ENCODE assay signal across 8 cellular contexts in the genomic region with DNA sequence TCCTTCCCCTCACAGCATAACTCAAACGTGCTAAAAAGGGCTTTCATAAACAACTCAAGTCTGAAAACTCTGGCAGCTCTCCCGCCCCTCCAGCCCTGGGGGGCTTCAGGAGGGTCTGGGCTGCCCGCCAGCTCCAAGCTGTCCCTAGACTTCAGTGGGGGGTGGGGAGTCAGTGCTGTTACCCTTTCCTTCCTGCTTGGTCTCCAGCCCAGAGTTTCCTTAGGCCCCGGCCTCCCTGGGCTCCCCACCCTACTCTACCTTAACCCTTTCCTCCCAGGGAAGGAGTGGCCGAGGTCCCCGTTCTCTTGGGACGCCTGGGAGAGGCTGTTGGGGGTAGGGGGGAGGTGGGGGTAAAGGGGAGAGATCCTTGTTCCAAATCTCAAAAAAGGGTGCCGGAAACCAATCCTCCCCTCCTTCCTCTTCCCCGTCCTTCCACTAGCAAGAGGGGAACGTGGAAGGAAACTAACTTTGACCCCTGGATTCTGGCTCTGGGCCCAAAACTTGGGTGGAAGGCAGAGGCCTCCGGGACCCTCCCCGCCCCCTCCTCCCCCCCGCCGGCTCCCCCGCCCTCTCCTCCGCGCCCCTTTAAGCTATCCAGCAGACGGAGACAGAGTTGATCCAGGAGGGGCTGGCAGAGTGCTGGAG. TPM values are rescaled to one million over a fixed set of nuclear protein-coding genes. Genes with fewer than 3 reads are reported as not detected.
A peak's percentile ranks its signal among the peaks of the same experiment; 100 is the strongest.
DNase-seq lines count a peak whose midpoint lies in the region; ATAC-seq, FAIRE-seq and TF ChIP-seq lines count a peak whose summit lies in the region.

No MANE protein-coding gene starts in this region.

- intact Hi-C loops in body of pancreas (cut with DNase I), result no loop called here

- no peak for TF ChIP-seq CTCF in HFFc6 (IDR thresholded peaks at IDR 0.05)
- no peak for TF ChIP-seq CTCF in body of pancreas (IDR thresholded peaks at IDR 0.05)

- peak; percentile 38 for ATAC-seq in body of pancreas
- no peak for ATAC-seq in HG03039 (IDR thresholded peaks at IDR 0.05; ENCODE audit: unreplicated experiment)
- no peak for ATAC-seq in GM21526 (IDR thresholded peaks at IDR 0.05; ENCODE audit: low FRiP score, unreplicated experiment)

- H3K27ac Mint-ChIP-seq in HFFc6, result no peak overlapping the region

- H3K9me3 ChIP-seq in body of pancreas, result no peaks in the 10 kb centered on the region
- no peaks in the 10 kb centered on the region for H3K9me3 ChIP-seq in small intestine (ENCODE audit: control insufficient read depth, low read depth)

- peak overlapping the region; percentile 79; the same call in 1 of the 2 replicates for H3K4me3 Mint-ChIP-seq in HFFc6

- no peak for TF ChIP-seq POLR2A in body of pancreas (IDR thresholded peaks at IDR 0.05)

- DNase-seq in HFFc6, result no peak
- peak in 1 of 4 donors; percentile 24 for DNase-seq in body of pancreas
- peak; percentile 74 for DNase-seq in iPS-NIHi7 (ENCODE audit: extremely low spot score)
- DNase-seq in small intestine, result no peak
- no peak for DNase-seq in SIG-M5 (lab: John Stamatoyannopoulos, UW)
- no peak for DNase-seq in activated T-cell treated with anti-CD3 and anti-CD28 coated beads for 4 hours

- H3K27ac ChIP-seq in body of pancreas (peak overlapping the region; percentile 23 to 62 (median 49)), small intestine (ENCODE audit: low read depth in 1 of 2, low read length in 1 of 2) (peak overlapping the region in 1 of 2 donors; percentile 62)

- H3K4me1 ChIP-seq in body of pancreas, result peaks cover 37% of the 10 kb centered on the region
- H3K4me1 ChIP-seq in small intestine (ENCODE audit: control insufficient read depth in 2 of 2, insufficient read depth in 1 of 2, low read depth in 1 of 2, low read length in 1 of 2), result peaks cover 5 to 22% of the 10 kb centered on the region in 2 donors

- FAIRE-seq in small intestine (lab: Jason Lieb, UNC), result no peak

- H3K27me3 ChIP-seq in body of pancreas, result no peaks in the 10 kb centered on the region
- H3K27me3 ChIP-seq in small intestine (ENCODE audit: control insufficient read depth in 2 of 2, insufficient read depth in 2 of 2, low read length in 2 of 2), result no peaks in the 10 kb centered on the region

- H3K4me3 ChIP-seq in body of pancreas, result peak overlapping the region in 1 of 2 donors; percentile 31
- H3K4me3 ChIP-seq in small intestine (ENCODE audit: low read depth in 1 of 2, low read length in 2 of 2), result peak overlapping the region; percentile 7 to 51

- H3K9me3 Mint-ChIP-seq in HFFc6, result no peaks in the 10 kb centered on the region

- peaks cover 9% of the 10 kb centered on the region for H3K27me3 Mint-ChIP-seq in HFFc6 (ENCODE audit: insufficient read depth)

- H3K36me3 ChIP-seq in body of pancreas (replicated peaks in 1 of 2; ENCODE audit: insufficient read depth in 1 of 2, low read depth in 2 of 2), result no peaks in the 10 kb centered on the region
- no peaks in the 10 kb centered on the region for H3K36me3 ChIP-seq in small intestine (ENCODE audit: control insufficient read depth in 2 of 2, insufficient read depth in 2 of 2, low read length in 2 of 2)

- H3K4me1 Mint-ChIP-seq in HFFc6 (ENCODE audit: low read depth), result peaks cover 28% of the 10 kb centered on the region

- 32 to 40% methylated on average over 10 to 15 of the region's 18 CpGs for WGBS in body of pancreas, 2 donors
- WGBS in small intestine, 3 donors, result 10 to 17% (median 17%) methylated on average over 9 to 17 of the region's 18 CpGs

- no peaks in the 10 kb centered on the region for H3K36me3 Mint-ChIP-seq in HFFc6 (ENCODE audit: low read depth)

RNA-seq across cellular contexts. Expression of gene NYNRIN, which starts 0.4 kb away (rescaled TPM):
- 1 to 10 TPM; 3.9 to 6.3 (median 4.1) TPM for total RNA-seq in HFFc6 (2021; fragmentation: NEBNext Ultra II Directional; extraction: Animal tissue kit (Norgen Biotek cat#: 25700))
- total RNA-seq in body of pancreas, result 1 to 10 TPM; 7.3 to 7.5 TPM
- polyA plus RNA-seq in small intestine, result 1 to 10 TPM in 1 of 3 donors, under 1 TPM in 2; 0.22 to 7.2 (median 0.54) TPM

RNA-seq across cellular contexts. Expression of gene NFATC4, which starts 30.4 kb away (rescaled TPM):
- 10 to 100 TPM; 73.4 to 81.9 (median 77.2) TPM for total RNA-seq in HFFc6 (2021; fragmentation: NEBNext Ultra II Directional; extraction: Animal tissue kit (Norgen Biotek cat#: 25700))
- total RNA-seq in body of pancreas, result 10 to 100 TPM; 11.9 to 19.8 TPM
- polyA plus RNA-seq in small intestine, result 10 to 100 TPM; 11.2 to 45.1 (median 32.3) TPM

RNA-seq across cellular contexts. Expression of gene CBLN3, which starts 31.0 kb away (rescaled TPM):
- 1 to 10 TPM; 3.3 to 5.0 (median 3.9) TPM for total RNA-seq in HFFc6 (2021; fragmentation: NEBNext Ultra II Directional; extraction: Animal tissue kit (Norgen Biotek cat#: 25700))
- total RNA-seq in body of pancreas, result 1 to 10 TPM in 1 of 2 donors, under 1 TPM in 1; 0.33 to 4.9 TPM
- polyA plus RNA-seq in small intestine, result 1 to 10 TPM in 1 of 3 donors, under 1 TPM in 1, not detected in 1; 0.27 to 1.9 TPM

RNA-seq across cellular contexts. Expression of gene KHNYN, which starts 31.3 kb away (rescaled TPM):
- 10 to 100 TPM; 25.4 to 29.2 (median 28.0) TPM for total RNA-seq in HFFc6 (2021; fragmentation: NEBNext Ultra II Directional; extraction: Animal tissue kit (Norgen Biotek cat#: 25700))
- 10 to 100 TPM; 43.8 TPM for total RNA-seq in body of pancreas
- polyA plus RNA-seq in small intestine, result 10 to 100 TPM; 21.3 to 41.9 (median 30.9) TPM

RNA-seq across cellular contexts. Expression of gene SDR39U1, which starts 44.2 kb away (rescaled TPM):
- 10 to 100 TPM; 29.6 to 35.7 (median 31.6) TPM for total RNA-seq in HFFc6 (2021; fragmentation: NEBNext Ultra II Directional; extraction: Animal tissue kit (Norgen Biotek cat#: 25700))
- total RNA-seq in body of pancreas, result 10 to 100 TPM; 34.8 to 63.6 TPM
- 10 to 100 TPM; 49.7 to 52.6 (median 50.7) TPM for polyA plus RNA-seq in small intestine
